9 cellular contexts compared by ENCODE assay signal in genomic region chr3:9951126-9951525, GRCh38. TPM values are rescaled to one million over a fixed set of nuclear protein-coding genes. Genes with fewer than 3 reads are reported as not detected.
DNase-seq lines count a peak whose midpoint lies in the region; ATAC-seq and TF ChIP-seq lines count a peak whose summit lies in the region.
"Had no signal": no experiment of that assay in that cellular context is flagged by ENCODE, and none has a peak within 500 bp of the region (broad histone marks: within the 10 kb centered on the region; RNA-seq: fewer than 3 reads in every experiment).

No MANE protein-coding gene starts in this region.

- H3K27ac Mint-ChIP-seq in effector memory CD8-positive, alpha-beta T cell: peak overlapping the region; percentile 67 to 73

- H3K4me3 Mint-ChIP-seq in effector memory CD8-positive, alpha-beta T cell: peak overlapping the region; percentile 87 to 88

- no peaks in the 10 kb centered on the region; the same call in 1 of the 2 replicates for H3K9me3 ChIP-seq in AG04450 (ENCODE audit: control insufficient read depth, insufficient read depth, low read length)

- H3K36me3 Mint-ChIP-seq in effector memory CD8-positive, alpha-beta T cell (ENCODE audit: insufficient read depth): peaks cover 10% of the 10 kb centered on the region

- POLR2A ChIA-PET in AG04450 (lab: Yijun Ruan, JAX): interaction anchor here (0.6 to 0.7 kb wide), 2 partner anchors 127 to 178 kb away, joined by 7 to 12 read pairs; no protein-coding TSS in a partner anchor

- H3K27ac ChIP-seq in AG04450 (ENCODE audit: low read depth, low read length): no peak overlapping the region
- H3K27ac ChIP-seq: epithelial cell of prostate had no signal

- no peaks in the 10 kb centered on the region for H3K27me3 ChIP-seq in AG04450 (ENCODE audit: control insufficient read depth, insufficient read depth, low read length)

- no peaks in the 10 kb centered on the region for H3K9me3 Mint-ChIP-seq in effector memory CD8-positive, alpha-beta T cell

- CTCF ChIA-PET in AG04450 (lab: Charles Lee): interaction anchor here (1.0 to 1.3 kb wide), 2 partner anchors 18 to 31 kb away, joined by 3 to 8 read pairs; partner anchors contain the start of gene CRELD1

- TF ChIP-seq POLR2A in erythroblast (IDR thresholded peaks at IDR 0.05; ENCODE audit: low read length): no peak

- no peak for DNase-seq in AG04450 (ENCODE audit: low read depth, low spot score)
- DNase-seq in Jurkat, Clone E6-1 (ENCODE audit: low read depth, low spot score): no peak
- DNase-seq in effector memory CD8-positive, alpha-beta T cell: no peak
- DNase-seq in erythroblast (lab: John Stamatoyannopoulos, UW): no peak

- peak; percentile 43 for ATAC-seq in GM19025 (IDR thresholded peaks at IDR 0.05; ENCODE audit: low read depth, unreplicated experiment)
- no peak for ATAC-seq in effector memory CD8-positive, alpha-beta T cell (replicated peaks)
- ATAC-seq in GM18517 (IDR thresholded peaks at IDR 0.05; ENCODE audit: unreplicated experiment): no peak
- no peak for ATAC-seq in GM21515 (IDR thresholded peaks at IDR 0.05; ENCODE audit: unreplicated experiment)
- no peak for ATAC-seq in GM19324 (IDR thresholded peaks at IDR 0.05; ENCODE audit: low FRiP score, unreplicated experiment)

- TF ChIP-seq CTCF in AG04450 (IDR thresholded peaks at IDR 0.05; ENCODE audit: low read depth, low read length): no peak

- peaks cover 12 to 18% of the 10 kb centered on the region in 2 donors for H3K4me1 Mint-ChIP-seq in effector memory CD8-positive, alpha-beta T cell (ENCODE audit: low read depth in 2 of 2)

- peak overlapping the region; percentile 74 for H3K4me3 ChIP-seq in AG04450 (ENCODE audit: low read depth, low read length)
- H3K4me3 ChIP-seq in Jurkat, Clone E6-1 (ENCODE audit: low read length): peak overlapping the region; percentile 64; the same call in 1 of the 2 replicates

- no peaks in the 10 kb centered on the region for H3K27me3 Mint-ChIP-seq in effector memory CD8-positive, alpha-beta T cell

RNA-seq across cellular contexts. Expression of gene PRRT3, which starts 1.1 kb away (rescaled TPM):
- polyA plus RNA-seq in AG04450 (2011; rRNA removed): 3.4 and 4.2 TPM in 2 replicates
- 8.9 and 10.9 TPM in 2 replicates for polyA minus RNA-seq in AG04450 (2011; rRNA and poly(A)+ RNA removed)
- polyA plus RNA-seq in Jurkat, Clone E6-1 (2012; ENCODE audit: insufficient read depth, insufficient read length): 3.0 TPM

RNA-seq across cellular contexts. Expression of gene CRELD1, which starts 17.5 kb away (rescaled TPM):
- 29.5 TPM in 2 replicates for polyA plus RNA-seq in AG04450 (2011; rRNA removed)
- polyA minus RNA-seq in AG04450 (2011; rRNA and poly(A)+ RNA removed): 11.0 and 16.5 TPM in 2 replicates
- 24.1 TPM for polyA plus RNA-seq in Jurkat, Clone E6-1 (2012; ENCODE audit: insufficient read depth, insufficient read length)

RNA-seq across cellular contexts. Expression of gene IL17RC, which starts 34.2 kb away (rescaled TPM):
- 17.3 and 24.4 TPM in 2 replicates for polyA plus RNA-seq in AG04450 (2011; rRNA removed)
- polyA minus RNA-seq in AG04450 (2011; rRNA and poly(A)+ RNA removed): 20.6 and 33.6 TPM in 2 replicates
- 1.8 TPM for polyA plus RNA-seq in Jurkat, Clone E6-1 (2012; ENCODE audit: insufficient read depth, insufficient read length)

RNA-seq across cellular contexts. Expression of gene EMC3, which starts 35.5 kb away (rescaled TPM):
- 159 and 161 TPM in 2 replicates for polyA plus RNA-seq in AG04450 (2011; rRNA removed)
- 67.1 and 82.1 TPM in 2 replicates for polyA minus RNA-seq in AG04450 (2011; rRNA and poly(A)+ RNA removed)
- 76.9 TPM for polyA plus RNA-seq in Jurkat, Clone E6-1 (2012; ENCODE audit: insufficient read depth, insufficient read length)

RNA-seq across cellular contexts. Expression of gene IL17RE, which starts 48.5 kb away (rescaled TPM):
- 2.0 and 2.1 TPM in 2 replicates for polyA plus RNA-seq in AG04450 (2011; rRNA removed)
- 3.5 and 5.1 TPM in 2 replicates for polyA minus RNA-seq in AG04450 (2011; rRNA and poly(A)+ RNA removed)
- 1.5 TPM for polyA plus RNA-seq in Jurkat, Clone E6-1 (2012; ENCODE audit: insufficient read depth, insufficient read length)
